ENCODE assay signal across 8 cellular contexts in genomic region chr1:224922404-224923164, GRCh38. TPM values are rescaled to one million over a fixed set of nuclear protein-coding genes. Genes with fewer than 3 reads are reported as not detected.
DNase-seq lines count a peak whose midpoint lies in the region; ATAC-seq and TF ChIP-seq lines count a peak whose summit lies in the region.

No MANE protein-coding gene starts in this region.

- H4K20me1 ChIP-seq in Karpas-422 (ENCODE audit: insufficient read depth, low read depth, low read length), result no peaks in the 10 kb centered on the region

- no peaks in the 10 kb centered on the region for H3K9me2 ChIP-seq in Karpas-422 (replicated peaks; ENCODE audit: insufficient read depth, low read length)

- no peak overlapping the region for H3K4me3 Mint-ChIP-seq in neural crest cell

- H3K27me3 ChIP-seq in Karpas-422 (ENCODE audit: low read length), result no peaks in the 10 kb centered on the region

- H3K4me1 Mint-ChIP-seq in neural crest cell, result no peaks in the 10 kb centered on the region

- no peak overlapping the region for H3K4me2 ChIP-seq in Karpas-422 (ENCODE audit: low read depth, low read length, poor library complexity, severe bottlenecking)

- peak; percentile 83 for TF ChIP-seq CTCF in neural crest cell (conservative IDR thresholded peaks at IDR 0.05)

- no peaks in the 10 kb centered on the region for H3K36me3 ChIP-seq in Karpas-422 (ENCODE audit: insufficient read depth, low read length)

- H3K27ac Mint-ChIP-seq in neural crest cell (ENCODE audit: unreplicated experiment), result no peak overlapping the region

- H2AFZ ChIP-seq in Karpas-422 (ENCODE audit: low read length), result no peak overlapping the region

- no peaks in the 10 kb centered on the region for H3K4me1 ChIP-seq in Karpas-422 (ENCODE audit: low read length)

- no peaks in the 10 kb centered on the region for H3K27me3 Mint-ChIP-seq in neural crest cell (ENCODE audit: low read depth)

- H3K9me3 Mint-ChIP-seq in neural crest cell, result no peaks in the 10 kb centered on the region

- no peaks in the 10 kb centered on the region for H3K9me3 ChIP-seq in Karpas-422 (ENCODE audit: low read length)

- no peak overlapping the region for H3K27ac ChIP-seq in Karpas-422 (ENCODE audit: low read length)

- no peak overlapping the region for H3K4me3 ChIP-seq in Karpas-422 (ENCODE audit: low read length)

- DNase-seq in COLO829 (ENCODE audit: low spot score) (peak; percentile 83), Karpas-422 (peak; percentile 57), RKO (ENCODE audit: low spot score) (peak; percentile 46), neural crest cell (ENCODE audit: low read depth, low spot score) (no peak)
- DNase-seq in stimulated activated naive CD4-positive, alpha-beta T cell treated with Interleukin-2 at 50 U/mL for 16 hours (lab: John Stamatoyannopoulos, UW), result no peak

- H3K9ac ChIP-seq in Karpas-422 (ENCODE audit: low read length), result no peak overlapping the region

- H3K79me2 ChIP-seq in Karpas-422 (ENCODE audit: low read length), result no peaks in the 10 kb centered on the region

- H3K36me3 Mint-ChIP-seq in neural crest cell (ENCODE audit: low read depth), result no peaks in the 10 kb centered on the region

- ATAC-seq in GM19023 (IDR thresholded peaks at IDR 0.05; ENCODE audit: unreplicated experiment) (peak; percentile 58), esophagus mucosa (peak; percentile 90), GM21367 (IDR thresholded peaks at IDR 0.05; ENCODE audit: unreplicated experiment) (no peak)

RNA-seq across cellular contexts. Expression of gene DNAH14, which starts 6.9 kb away (rescaled TPM):
- total RNA-seq in Karpas-422 (2014; rRNA removed; shearing (Covaris generic); ENCODE audit: low replicate concordance), result not detected in 2 replicates
- total RNA-seq in esophagus mucosa (5.9 TPM), neural crest cell (31.0 and 32.0 TPM in 2 replicates)

Comparison
In these comparisons a context has a peak if more than half of its experiments do, and no peak if none do; other contexts are left out.
1. DNase-seq: peak in COLO829 (single experiment), Karpas-422 (single experiment) and RKO (single experiment); none in neural crest cell (single experiment) and stimulated activated naive CD4-positive, alpha-beta T cell treated with Interleukin-2 at 50 U/mL for 16 hours (single experiment).